ENCODE assay signal across 10 cellular contexts in genomic region chrX:12979630-12980015, GRCh38. TPM values are rescaled to one million over a fixed set of nuclear protein-coding genes. Genes with fewer than 3 reads are reported as not detected.
DNase-seq lines count a peak whose midpoint lies in the region; ATAC-seq and TF ChIP-seq lines count a peak whose summit lies in the region.
"Had no signal": no experiment of that assay in that cellular context is flagged by ENCODE, and none has a peak within 500 bp of the region (broad histone marks: within the 10 kb centered on the region; RNA-seq: fewer than 3 reads in every experiment).

No MANE protein-coding gene starts in this region.

- H3K79me2 ChIP-seq in SU-DHL-6 (ENCODE audit: insufficient read depth, low read length) = peaks cover 13% of the 10 kb centered on the region

- 46 to 59% methylated on average over 5 of the region's 5 CpGs for WGBS in esophagus squamous epithelium, 2 donors

- no peak for TF ChIP-seq POLR2A in esophagus squamous epithelium (IDR thresholded peaks at IDR 0.05)

- H3K27ac Mint-ChIP-seq in activated CD4-positive, alpha-beta T cell treated with anti-CD3 and anti-CD28 coated beads, Interleukin-2, amount 10 ng/mL, durations not matched to agents 24 days and 14 days = peak overlapping the region; percentile 97
- H3K27ac Mint-ChIP-seq in stimulated activated naive CD8-positive, alpha-beta T cell treated with anti-CD3 and anti-CD28 coated beads, Interleukin-15, amount 100 ng/mL, for 72 hours = peak overlapping the region; percentile 31 to 97

- H3K9me3 ChIP-seq in SU-DHL-6 (ENCODE audit: insufficient read depth, low read length) = no peaks in the 10 kb centered on the region
- no peaks in the 10 kb centered on the region for H3K9me3 ChIP-seq in esophagus squamous epithelium

- H2AFZ ChIP-seq in SU-DHL-6 (ENCODE audit: low read depth, low read length, severe bottlenecking) = no peak overlapping the region

- no peak overlapping the region for H3K4me3 ChIP-seq in SU-DHL-6 (ENCODE audit: insufficient read depth, low read length, poor library complexity, severe bottlenecking)
- no peak overlapping the region for H3K4me3 ChIP-seq in esophagus squamous epithelium

- peak overlapping the region; percentile 97 for H3K4me3 Mint-ChIP-seq in activated CD4-positive, alpha-beta T cell treated with anti-CD3 and anti-CD28 coated beads, Interleukin-2, amount 10 ng/mL, durations not matched to agents 24 days and 14 days
- peak overlapping the region; percentile 90 to 92 for H3K4me3 Mint-ChIP-seq in stimulated activated naive CD8-positive, alpha-beta T cell treated with anti-CD3 and anti-CD28 coated beads, Interleukin-15, amount 100 ng/mL, for 72 hours

- peaks cover 0 to 5% (median 5%) of the 10 kb centered on the region in 3 donors for H3K4me1 ChIP-seq in esophagus squamous epithelium

- H3K4me2 ChIP-seq in SU-DHL-6 (ENCODE audit: low read depth, low read length, poor library complexity, severe bottlenecking) = peak overlapping the region; percentile 82

- H3K27ac ChIP-seq in SU-DHL-6 (ENCODE audit: low read depth, low read length) = peak overlapping the region; percentile 99
- peak overlapping the region in 3 of 4 donors; percentile 28 to 94 (median 91) for H3K27ac ChIP-seq in esophagus squamous epithelium

- H3K9ac ChIP-seq in SU-DHL-6 (ENCODE audit: low read length) = peak overlapping the region; percentile 99

- ATAC-seq in stimulated activated naive CD8-positive, alpha-beta T cell treated with anti-CD3 and anti-CD28 coated beads, Interleukin-15, amount 100 ng/mL, for 72 hours = no peak
- no peak for ATAC-seq in HG02642 (IDR thresholded peaks at IDR 0.05; ENCODE audit: poor library complexity, unreplicated experiment)
- no peak for ATAC-seq in HG03439 (IDR thresholded peaks at IDR 0.05; ENCODE audit: unreplicated experiment)

- H3F3A ChIP-seq in SU-DHL-6 (ENCODE audit: insufficient read depth) = peaks cover 50% of the 10 kb centered on the region

- H3K27me3 ChIP-seq in SU-DHL-6 (ENCODE audit: low read length) = no peaks in the 10 kb centered on the region
- peaks cover 0 to 7% (median 0%) of the 10 kb centered on the region in 4 donors for H3K27me3 ChIP-seq in esophagus squamous epithelium

- no peaks in the 10 kb centered on the region for H3K9me2 ChIP-seq in SU-DHL-6 (replicated peaks; ENCODE audit: insufficient read depth, low read length)

- H3K27me3 Mint-ChIP-seq in activated CD4-positive, alpha-beta T cell treated with anti-CD3 and anti-CD28 coated beads, Interleukin-2, amount 10 ng/mL, durations not matched to agents 24 days and 14 days = no peaks in the 10 kb centered on the region
- H3K27me3 Mint-ChIP-seq in stimulated activated naive CD8-positive, alpha-beta T cell treated with anti-CD3 and anti-CD28 coated beads, Interleukin-15, amount 100 ng/mL, for 72 hours = no peaks in the 10 kb centered on the region

- H3K9me3 Mint-ChIP-seq in activated CD4-positive, alpha-beta T cell treated with anti-CD3 and anti-CD28 coated beads, Interleukin-2, amount 10 ng/mL, durations not matched to agents 24 days and 14 days = no peaks in the 10 kb centered on the region
- peaks cover 0 to 3% of the 10 kb centered on the region in 2 donors for H3K9me3 Mint-ChIP-seq in stimulated activated naive CD8-positive, alpha-beta T cell treated with anti-CD3 and anti-CD28 coated beads, Interleukin-15, amount 100 ng/mL, for 72 hours

- peaks cover 29% of the 10 kb centered on the region for H3K36me3 Mint-ChIP-seq in activated CD4-positive, alpha-beta T cell treated with anti-CD3 and anti-CD28 coated beads, Interleukin-2, amount 10 ng/mL, durations not matched to agents 24 days and 14 days (ENCODE audit: low read depth)

- H3K4me1 Mint-ChIP-seq in activated CD4-positive, alpha-beta T cell treated with anti-CD3 and anti-CD28 coated beads, Interleukin-2, amount 10 ng/mL, durations not matched to agents 24 days and 14 days = peaks cover 39% of the 10 kb centered on the region
- H3K4me1 Mint-ChIP-seq in stimulated activated naive CD8-positive, alpha-beta T cell treated with anti-CD3 and anti-CD28 coated beads, Interleukin-15, amount 100 ng/mL, for 72 hours = peaks cover 53% of the 10 kb centered on the region

- H4K20me1 ChIP-seq in SU-DHL-6 (ENCODE audit: low read depth, low read length) = no peaks in the 10 kb centered on the region

- TF ChIP-seq CTCF in SU-DHL-6 (IDR thresholded peaks at IDR 0.05; ENCODE audit: insufficient read depth, low read length, poor library complexity, severe bottlenecking) = no peak
- TF ChIP-seq CTCF in esophagus squamous epithelium (IDR thresholded peaks at IDR 0.05) = no peak

- DNase-seq in activated CD4-positive, alpha-beta T cell treated with anti-CD3 and anti-CD28 coated beads, Interleukin-2, amount 10 ng/mL, durations not matched to agents 24 days and 14 days = no peak
- DNase-seq in activated CD4-positive, alpha-beta T cell treated with anti-CD3 and anti-CD28 coated beads for 48 hours = no peak
- DNase-seq in esophagus squamous epithelium (lab: John Stamatoyannopoulos, UW) = no peak
- DNase-seq in stimulated activated naive CD8-positive, alpha-beta T cell treated with anti-CD3 and anti-CD28 coated beads, Interleukin-15, amount 100 ng/mL, for 72 hours = no peak
- no peak for DNase-seq in activated gamma-delta T cell (lab: John Stamatoyannopoulos, UW)
- DNase-seq: cortex of kidney, NCI-H1417 treated with DMSO at 0.1 percent for 48 hours had no signal

- intact Hi-C loops in activated CD4-positive, alpha-beta T cell treated with anti-CD3 and anti-CD28 coated beads, Interleukin-2, amount 10 ng/mL, durations not matched to agents 24 days and 14 days (cut with micrococcal nuclease) = loop anchor here (10.0 kb wide), 1 partner anchor 1045 kb away; the partner anchor contains the start of gene GEMIN8
- intact Hi-C loops in esophagus squamous epithelium (cut with DNase I) = no loop called here

- H3K36me3 ChIP-seq in SU-DHL-6 (ENCODE audit: low read length) (peaks cover 20% of the 10 kb centered on the region), esophagus squamous epithelium (no peaks in the 10 kb centered on the region)

RNA-seq across cellular contexts. Expression of gene TMSB4X, which starts 4.7 kb away (rescaled TPM):
- 5,263 and 5,311 TPM in 2 replicates for total RNA-seq in activated CD4-positive, alpha-beta T cell treated with anti-CD3 and anti-CD28 coated beads, Interleukin-2, amount 10 ng/mL, durations not matched to agents 24 days and 14 days
- 1,000 to 10,000 TPM in 2 of 4 donors, 100 to 1,000 TPM in 2; 435 to 1,751 (median 1,260) TPM for total RNA-seq in esophagus squamous epithelium
